ENCODE assay signal across 8 cellular contexts in genomic region chr7:27159278-27160146, GRCh38. TPM values are rescaled to one million over a fixed set of nuclear protein-coding genes. Genes with fewer than 3 reads are reported as not detected.
DNase-seq lines count a peak whose midpoint lies in the region; ATAC-seq, FAIRE-seq and TF ChIP-seq lines count a peak whose summit lies in the region.

No MANE protein-coding gene starts in this region.

- POLR2A ChIA-PET in H1 (lab: Charles Lee; ENCODE audit: partially characterized antibody), result no interaction called here

- H3K4ac ChIP-seq in H1 (replicated peaks; ENCODE audit: insufficient read length, low read depth, low read length), result no peak overlapping the region

- no peak overlapping the region for H3K56ac ChIP-seq in H1 (replicated peaks; ENCODE audit: insufficient read length, low read depth, low read length)

- no peak overlapping the region for H3K14ac ChIP-seq in H1 (ENCODE audit: insufficient read length)

- no peak overlapping the region for H2BK12ac ChIP-seq in H1 (ENCODE audit: low read depth, low read length)

- no peak overlapping the region for H4K8ac ChIP-seq in H1 (ENCODE audit: extremely low read depth, insufficient read depth, low read length)

- no peaks in the 10 kb centered on the region for H3K23me2 ChIP-seq in H1 (ENCODE audit: low read depth, low read length)

- DNase-seq in RWPE2 (ENCODE audit: low spot score) (peak; percentile 40), H1 (ENCODE audit: low read depth in 1 of 2, low spot score in 2 of 2) (peak in 1 of 2 experiments; percentile 41), NCI-H345 (lab: John Stamatoyannopoulos, UW) (no peak), stomach (no peak), GM10266 (ENCODE audit: extremely low spot score) (no peak), nucleus accumbens (lab: John Stamatoyannopoulos, UW) (no peak)

- H3K27ac ChIP-seq in RWPE2 (ENCODE audit: poor library complexity, severe bottlenecking), result peak overlapping the region; percentile 93
- no peak overlapping the region for H3K27ac ChIP-seq in H1 (ENCODE audit: low read depth, low read length)
- H3K27ac ChIP-seq in parathyroid adenoma, result no peak overlapping the region
- H3K27ac ChIP-seq in stomach, result peak overlapping the region in 1 of 5 donors; percentile 99

- intact Hi-C loops in stomach (cut with DNase I; ENCODE audit: low total_unique reads), result loop anchor here (5.0 kb wide), 2 partner anchors 477 to 792 kb away; no protein-coding TSS in a partner anchor

- H3K23ac ChIP-seq in H1 (ENCODE audit: insufficient read length), result no peak overlapping the region

- H2BK15ac ChIP-seq in H1 (ENCODE audit: low read length), result no peak overlapping the region

- no peak for ATAC-seq in RWPE2 (ENCODE audit: low read depth)

- TF ChIP-seq EP300 in H1 (IDR thresholded peaks at IDR 0.05; ENCODE audit: borderline replicate concordance in 1 of 2, low read depth in 2 of 2, low read length in 2 of 2), result no peak
- TF ChIP-seq EP300 in stomach (IDR thresholded peaks at IDR 0.05), result no peak

- CTCF ChIA-PET in H1 (lab: Charles Lee; ENCODE audit: partially characterized antibody), result interaction anchor here (0.9 to 1.8 kb wide), 16 partner anchors 8 to 1298 kb away, joined by 3 to 16 read pairs (median 3); partner anchors contain the start of gene HOXA5

- no peak for TF ChIP-seq RAD21 in H1 (IDR thresholded peaks at IDR 0.05 in 1 of 2, conservative IDR thresholded peaks at IDR 0.05 in 1 of 2; ENCODE audit: low read depth in 2 of 2, low read length in 2 of 2)

- peak overlapping the region; percentile 44 for H3K4me3 ChIP-seq in RWPE2 (ENCODE audit: severe bottlenecking)
- H3K4me3 ChIP-seq in H1 (ENCODE audit: extremely low read depth in 1 of 4, insufficient read depth in 2 of 4, low read depth in 3 of 4, low read length in 4 of 4), result no peak overlapping the region
- no peak overlapping the region for H3K4me3 ChIP-seq in parathyroid adenoma (ENCODE audit: low read depth, low read length)
- peak overlapping the region in 2 of 4 donors; percentile 61 to 67 for H3K4me3 ChIP-seq in stomach

- H3K36me3 ChIP-seq in RWPE2 (ENCODE audit: low read depth), result peaks cover 18% of the 10 kb centered on the region
- peaks cover 0 to 24% (median 0%) of the 10 kb centered on the region in 4 experiments; a peak in 1 of 8 replicates for H3K36me3 ChIP-seq in H1 (ENCODE audit: control insufficient read depth in 2 of 4, insufficient read depth in 4 of 4, low read length in 3 of 4)
- H3K36me3 ChIP-seq in parathyroid adenoma (ENCODE audit: control insufficient read depth, insufficient read depth, low read length), result no peaks in the 10 kb centered on the region
- H3K36me3 ChIP-seq in stomach, result no peaks in the 10 kb centered on the region

- H3K9ac ChIP-seq in H1 (replicated peaks in 1 of 4; ENCODE audit: extremely low read depth in 1 of 4, low read depth in 3 of 4, low read length in 3 of 4), result no peak overlapping the region
- no peak overlapping the region for H3K9ac ChIP-seq in parathyroid adenoma

- peaks cover 18 to 26% of the 10 kb centered on the region in 2 experiments for H4K20me1 ChIP-seq in H1 (replicated peaks in 1 of 2; ENCODE audit: control insufficient read depth in 1 of 2, insufficient read depth in 2 of 2, low read length in 2 of 2)

- FAIRE-seq in G401.6 (lab: Jason Lieb, UNC), result peak; percentile 36
- no peak for FAIRE-seq in H1 (lab: Jason Lieb, UNC)

- H3K27me3 ChIP-seq in RWPE2 (ENCODE audit: insufficient read depth, poor library complexity, severe bottlenecking), result no peaks in the 10 kb centered on the region
- H3K27me3 ChIP-seq in H1 (replicated peaks in 1 of 4; ENCODE audit: control insufficient read depth in 3 of 4, extremely low read depth in 1 of 4, insufficient read depth in 3 of 4, low read length in 3 of 4), result peaks cover 98 to 100% (median 99%) of the 10 kb centered on the region in 4 experiments
- H3K27me3 ChIP-seq in parathyroid adenoma (ENCODE audit: control insufficient read depth, insufficient read depth, low read length), result peaks cover 40% of the 10 kb centered on the region
- H3K27me3 ChIP-seq in stomach, result peaks cover 14 to 100% (median 91%) of the 10 kb centered on the region in 3 donors

- no peak overlapping the region for H4K5ac ChIP-seq in H1 (ENCODE audit: insufficient read length, low read depth, low read length)

- no peak overlapping the region for H2AFZ ChIP-seq in H1 (ENCODE audit: low read length)
- peak overlapping the region; percentile 100 for H2AFZ ChIP-seq in parathyroid adenoma

- H2AK5ac ChIP-seq in H1 (ENCODE audit: low read depth, low read length), result no peak overlapping the region; the same call in 1 of the 2 replicates

- 42% methylated on average over 26 of the region's 26 CpGs; no CpG with 5 or more reads in 1 of the 2 experiments for WGBS in H1 (ENCODE audit: extremely low coverage in 1 of 2, insufficient coverage in 1 of 2, insufficient read length in 1 of 2, insufficient replicate concordance in 2 of 2, low coverage in 1 of 2, low lambda C conversion rate in 2 of 2, missing lambda C conversion rate in 1 of 2), 2 experiments
- whole genome bisulfite sequencing in stomach, 5 donors, result 50 to 58% (median 56%) methylated on average over 25 to 26 of the region's 26 CpGs

- H3K79me2 ChIP-seq in H1 (ENCODE audit: control insufficient read depth in 1 of 2, insufficient read depth in 2 of 2, low read length in 2 of 2) (no peaks in the 10 kb centered on the region), parathyroid adenoma (no peaks in the 10 kb centered on the region)

- H3K18ac ChIP-seq in H1 (ENCODE audit: extremely low read depth, low read length), result no peak overlapping the region

- peaks cover 8% of the 10 kb centered on the region for H3K4me1 ChIP-seq in RWPE2 (ENCODE audit: insufficient read depth, poor library complexity, severe bottlenecking)
- peaks cover 0 to 2% (median 0%) of the 10 kb centered on the region in 4 experiments; a peak in 3 of 7 replicates for H3K4me1 ChIP-seq in H1 (replicated peaks in 1 of 4; ENCODE audit: control insufficient read depth in 3 of 4, insufficient read depth in 4 of 4, low read length in 3 of 4)
- no peaks in the 10 kb centered on the region for H3K4me1 ChIP-seq in parathyroid adenoma
- peaks cover 7 to 56% (median 50%) of the 10 kb centered on the region in 4 donors for H3K4me1 ChIP-seq in stomach

- no peak overlapping the region for H4K91ac ChIP-seq in H1 (replicated peaks; ENCODE audit: insufficient read length, low read length)

- TF ChIP-seq CTCF in RWPE2 (IDR thresholded peaks at IDR 0.05; ENCODE audit: poor library complexity, severe bottlenecking), result no peak
- no peak for TF ChIP-seq CTCF in H1 (IDR thresholded peaks at IDR 0.05; ENCODE audit: control extremely low read depth in 1 of 3, insufficient read depth in 1 of 3, low read depth in 1 of 3, low read length in 3 of 3)
- TF ChIP-seq CTCF in parathyroid adenoma (IDR thresholded peaks at IDR 0.05), result no peak
- TF ChIP-seq CTCF in stomach (IDR thresholded peaks at IDR 0.05), result no peak
- no peak for TF ChIP-seq CTCF in GM10266 (IDR thresholded peaks at IDR 0.05; ENCODE audit: control insufficient read depth, insufficient read depth, low read depth, missing control alignments)

- TF ChIP-seq POLR2A in H1 (IDR thresholded peaks at IDR 0.05; ENCODE audit: control extremely low read depth in 1 of 2, low read depth in 2 of 2, low read length in 2 of 2) (no peak), stomach (IDR thresholded peaks at IDR 0.05) (no peak)

- H2BK120ac ChIP-seq in H1 (replicated peaks; ENCODE audit: low read depth, low read length), result no peak overlapping the region

- H3K9me3 ChIP-seq in RWPE2 (ENCODE audit: severe bottlenecking) (no peaks in the 10 kb centered on the region), H1 (ENCODE audit: insufficient read depth in 2 of 2, low read depth in 1 of 2, low read length in 1 of 2) (peaks cover 0 to 10% of the 10 kb centered on the region in 2 experiments; a peak in 1 of 4 replicates), parathyroid adenoma (ENCODE audit: control insufficient read depth, low read length) (no peaks in the 10 kb centered on the region), stomach (peaks cover 0 to 2% (median 0%) of the 10 kb centered on the region in 4 donors)

- H2BK5ac ChIP-seq in H1 (ENCODE audit: low read depth, low read length), result no peak overlapping the region

- no peaks in the 10 kb centered on the region for H3K79me1 ChIP-seq in H1 (ENCODE audit: low read depth, low read length)

- H2BK20ac ChIP-seq in H1 (ENCODE audit: low read length), result no peak overlapping the region

- no peak overlapping the region for H3K4me2 ChIP-seq in H1 (ENCODE audit: insufficient read depth in 1 of 2, low read depth in 2 of 2, low read length in 2 of 2)
- no peak overlapping the region for H3K4me2 ChIP-seq in parathyroid adenoma (ENCODE audit: low read length)

RNA-seq across cellular contexts. Expression of gene HOXA7, which starts 3.0 kb away (rescaled TPM):
- total RNA-seq in H1 (2021; fragmentation: NEBNext Ultra II Directional; extraction: Animal tissue kit (Norgen Biotek cat#: 25700)), result not detected in 2 replicates
- polyA plus RNA-seq in H1 (2011; rRNA removed), result 0.03 TPM in 1 of 2 replicates, not detected in the other
- polyA plus RNA-seq in H1 (2011; cell fraction: cytosol; rRNA removed), result not detected
- polyA plus RNA-seq in H1 (2011; cell fraction: nucleus; rRNA removed), result not detected
- polyA plus RNA-seq in H1 (2012, experiment 1 of 2), result not detected in 4 replicates
- polyA plus RNA-seq in H1 (2012, experiment 2 of 2), result not detected
- polyA plus RNA-seq in H1 (2013, experiment 1 of 2), result 0.02 TPM
- polyA plus RNA-seq in H1 (2013, experiment 2 of 2), result 0.02 TPM
- not detected in 2 replicates for polyA minus RNA-seq in H1 (2011; rRNA and poly(A)+ RNA removed)
- not detected for polyA minus RNA-seq in H1 (2011; cell fraction: cytosol; rRNA and poly(A)+ RNA removed)
- not detected for polyA minus RNA-seq in H1 (2011; cell fraction: nucleus; rRNA and poly(A)+ RNA removed)
- total RNA-seq in stomach, result 10 to 100 TPM in 1 of 5 donors, 1 to 10 TPM in 3, not detected in 1; 1.1 to 34.8 (median 3.3) TPM
- polyA plus RNA-seq in stomach, result 1 to 10 TPM in 1 of 3 donors, under 1 TPM in 2; 0.98 to 7.9 (median 1.00) TPM

RNA-seq across cellular contexts. Expression of gene HOXA9, which starts 5.8 kb away (rescaled TPM):
- not detected in 2 replicates for total RNA-seq in H1 (2021; fragmentation: NEBNext Ultra II Directional; extraction: Animal tissue kit (Norgen Biotek cat#: 25700))
- not detected in 2 replicates for polyA plus RNA-seq in H1 (2011; rRNA removed)
- not detected for polyA plus RNA-seq in H1 (2011; cell fraction: cytosol; rRNA removed)
- not detected for polyA plus RNA-seq in H1 (2011; cell fraction: nucleus; rRNA removed)
- not detected in 4 replicates for polyA plus RNA-seq in H1 (2012, experiment 1 of 2)
- not detected for polyA plus RNA-seq in H1 (2012, experiment 2 of 2)
- polyA plus RNA-seq in H1 (2013, experiment 1 of 2), result not detected
- not detected for polyA plus RNA-seq in H1 (2013, experiment 2 of 2)
- polyA minus RNA-seq in H1 (2011; rRNA and poly(A)+ RNA removed), result not detected in 2 replicates
- polyA minus RNA-seq in H1 (2011; cell fraction: cytosol; rRNA and poly(A)+ RNA removed), result not detected
- polyA minus RNA-seq in H1 (2011; cell fraction: nucleus; rRNA and poly(A)+ RNA removed), result not detected
- 10 to 100 TPM in 1 of 5 donors, not detected in 4; 68.1 TPM for total RNA-seq in stomach
- under 1 TPM in 1 of 3 donors, not detected in 2; 0.25 TPM for polyA plus RNA-seq in stomach

RNA-seq across cellular contexts. Expression of gene HOXA3, which starts 7.1 kb away (rescaled TPM):
- not detected in 2 replicates for total RNA-seq in H1 (2021; fragmentation: NEBNext Ultra II Directional; extraction: Animal tissue kit (Norgen Biotek cat#: 25700))
- polyA plus RNA-seq in H1 (2011; rRNA removed) (not detected in 2 replicates), stomach (1 to 10 TPM; 2.8 to 5.2 (median 4.8) TPM)
- polyA plus RNA-seq in H1 (2011; cell fraction: cytosol; rRNA removed), result not detected
- polyA plus RNA-seq in H1 (2011; cell fraction: nucleus; rRNA removed), result not detected
- not detected in 4 replicates for polyA plus RNA-seq in H1 (2012, experiment 1 of 2)
- not detected for polyA plus RNA-seq in H1 (2012, experiment 2 of 2)
- polyA plus RNA-seq in H1 (2013, experiment 1 of 2), result not detected
- polyA plus RNA-seq in H1 (2013, experiment 2 of 2), result not detected
- polyA minus RNA-seq in H1 (2011; rRNA and poly(A)+ RNA removed), result not detected in 2 replicates
- not detected for polyA minus RNA-seq in H1 (2011; cell fraction: cytosol; rRNA and poly(A)+ RNA removed)
- not detected for polyA minus RNA-seq in H1 (2011; cell fraction: nucleus; rRNA and poly(A)+ RNA removed)
- total RNA-seq in stomach, result 10 to 100 TPM in 1 of 5 donors, 1 to 10 TPM in 2, under 1 TPM in 2; 0.87 to 42.6 (median 5.2) TPM

RNA-seq across cellular contexts. Expression of gene HOXA6, which starts 11.9 kb away (rescaled TPM):
- total RNA-seq in H1 (2021; fragmentation: NEBNext Ultra II Directional; extraction: Animal tissue kit (Norgen Biotek cat#: 25700)), result not detected in 2 replicates
- not detected in 2 replicates for polyA plus RNA-seq in H1 (2011; rRNA removed)
- not detected for polyA plus RNA-seq in H1 (2011; cell fraction: cytosol; rRNA removed)
- not detected for polyA plus RNA-seq in H1 (2011; cell fraction: nucleus; rRNA removed)
- not detected in 4 replicates for polyA plus RNA-seq in H1 (2012, experiment 1 of 2)
- not detected for polyA plus RNA-seq in H1 (2012, experiment 2 of 2)
- polyA plus RNA-seq in H1 (2013, experiment 1 of 2), result not detected
- not detected for polyA plus RNA-seq in H1 (2013, experiment 2 of 2)
- not detected in 2 replicates for polyA minus RNA-seq in H1 (2011; rRNA and poly(A)+ RNA removed)
- polyA minus RNA-seq in H1 (2011; cell fraction: cytosol; rRNA and poly(A)+ RNA removed), result not detected
- polyA minus RNA-seq in H1 (2011; cell fraction: nucleus; rRNA and poly(A)+ RNA removed), result not detected
- 10 to 100 TPM in 1 of 5 donors, 1 to 10 TPM in 1, not detected in 3; 3.7 to 12.7 TPM for total RNA-seq in stomach
- under 1 TPM in 1 of 3 donors, not detected in 2; 0.81 TPM for polyA plus RNA-seq in stomach

RNA-seq across cellular contexts. Expression of gene HOXA10, which starts 14.6 kb away (rescaled TPM):
- total RNA-seq in H1 (2021; fragmentation: NEBNext Ultra II Directional; extraction: Animal tissue kit (Norgen Biotek cat#: 25700)), result not detected in 2 replicates
- polyA plus RNA-seq in H1 (2011; rRNA removed) (not detected in 2 replicates), stomach (under 1 TPM in 1 of 3 donors, not detected in 2; 0.18 TPM)
- polyA plus RNA-seq in H1 (2011; cell fraction: cytosol; rRNA removed), result not detected
- not detected for polyA plus RNA-seq in H1 (2011; cell fraction: nucleus; rRNA removed)
- not detected in 4 replicates for polyA plus RNA-seq in H1 (2012, experiment 1 of 2)
- polyA plus RNA-seq in H1 (2012, experiment 2 of 2), result not detected
- polyA plus RNA-seq in H1 (2013, experiment 1 of 2), result not detected
- not detected for polyA plus RNA-seq in H1 (2013, experiment 2 of 2)
- polyA minus RNA-seq in H1 (2011; rRNA and poly(A)+ RNA removed), result not detected in 2 replicates
- polyA minus RNA-seq in H1 (2011; cell fraction: cytosol; rRNA and poly(A)+ RNA removed), result not detected
- not detected for polyA minus RNA-seq in H1 (2011; cell fraction: nucleus; rRNA and poly(A)+ RNA removed)
- 100 to 1,000 TPM in 1 of 5 donors, under 1 TPM in 1, not detected in 3; 0.92 to 337 TPM for total RNA-seq in stomach
